In genomic region chr2:189076572-189076971, GRCh38 we compare ENCODE assay signal across 20 cellular contexts.
DNase-seq lines count a peak whose midpoint lies in the region; ATAC-seq and TF ChIP-seq lines count a peak whose summit lies in the region.
"Had no signal": no experiment of that assay in that cellular context is flagged by ENCODE, and none has a peak within 500 bp of the region (broad histone marks: within the 10 kb centered on the region; RNA-seq: fewer than 3 reads in every experiment).

No MANE protein-coding gene starts in this region.

- H3K4me3 ChIP-seq in MG63: no peak overlapping the region
- no peak overlapping the region for H3K4me3 ChIP-seq in fibroblast of lung (replicated peaks in 1 of 4; ENCODE audit: control extremely low read depth in 1 of 4, insufficient read depth in 1 of 4, low read depth in 3 of 4, low read length in 4 of 4)
- H3K4me3 ChIP-seq in osteoblast (ENCODE audit: insufficient read depth, low read length): no peak overlapping the region
- H3K4me3 ChIP-seq: dorsolateral prefrontal cortex, esophagus squamous epithelium, thyroid gland had no signal

- H3K36me3 ChIP-seq in MG63 (peaks cover 93% of the 10 kb centered on the region), fibroblast of lung (ENCODE audit: control insufficient read depth, insufficient read depth, low read length) (peaks cover 4% of the 10 kb centered on the region), osteoblast (ENCODE audit: insufficient read depth, low read length) (peaks cover 92% of the 10 kb centered on the region)
- H3K36me3 ChIP-seq: thyroid gland had no signal

- H3K27ac ChIP-seq in fibroblast of lung (ENCODE audit: insufficient read depth, low read length) (no peak overlapping the region), osteoblast (ENCODE audit: low read depth, low read length) (no peak overlapping the region)
- H3K27ac ChIP-seq in CD4-positive, alpha-beta T cell (ENCODE audit: low read depth, low read length): no peak overlapping the region
- H3K27ac ChIP-seq: dorsolateral prefrontal cortex, esophagus squamous epithelium, thyroid gland had no signal

- no peak overlapping the region for H3K9ac ChIP-seq in fibroblast of lung (ENCODE audit: insufficient read depth, low read length)

- POLR2A ChIA-PET in CD4-positive, alpha-beta T cell (lab: Charles Lee): no interaction called here

- intact Hi-C loops in posterior vena cava (cut with DNase I): no loop called here
- intact Hi-C loops in CD4-positive, alpha-beta T cell (cut with DNase I, micrococcal nuclease): no loop called here

- TF ChIP-seq CTCF in fibroblast of lung (conservative IDR thresholded peaks at IDR 0.05 in 1 of 2, IDR thresholded peaks at IDR 0.05 in 1 of 2; ENCODE audit: low read depth in 1 of 2, low read length in 2 of 2) (no peak), osteoblast (IDR thresholded peaks at IDR 0.05; ENCODE audit: extremely low read depth, low read depth, low read length) (no peak)
- no peak for TF ChIP-seq CTCF in CD4-positive, alpha-beta T cell (IDR thresholded peaks at IDR 0.05)

- H3K27me3 ChIP-seq in MG63 (no peaks in the 10 kb centered on the region), fibroblast of lung (ENCODE audit: control insufficient read depth, insufficient read depth, low read length) (no peaks in the 10 kb centered on the region), osteoblast (ENCODE audit: insufficient read depth, low read length) (no peaks in the 10 kb centered on the region)
- no peaks in the 10 kb centered on the region for H3K27me3 ChIP-seq in CD4-positive, alpha-beta T cell (ENCODE audit: control insufficient read depth, insufficient read depth, low read length)
- H3K27me3 ChIP-seq: dorsolateral prefrontal cortex, esophagus squamous epithelium, thyroid gland had no signal

- H4K20me1 ChIP-seq in fibroblast of lung (ENCODE audit: control insufficient read depth, extremely low read depth, insufficient read depth, low read length): no peaks in the 10 kb centered on the region
- no peaks in the 10 kb centered on the region for H4K20me1 ChIP-seq in osteoblast (ENCODE audit: insufficient read depth, low read length)

- H3K4me2 ChIP-seq in fibroblast of lung (ENCODE audit: extremely low read depth, insufficient read depth, low read length): no peak overlapping the region
- no peak overlapping the region for H3K4me2 ChIP-seq in osteoblast (ENCODE audit: insufficient read depth, low read length)

- H2AFZ ChIP-seq in fibroblast of lung (ENCODE audit: low read length): no peak overlapping the region
- H2AFZ ChIP-seq in osteoblast (ENCODE audit: low read length): no peak overlapping the region

- H3K27me3 Mint-ChIP-seq in CD4-positive, alpha-beta T cell: no peaks in the 10 kb centered on the region
- H3K27me3 Mint-ChIP-seq: natural killer cell treated with Interleukin-12 subunit alpha and Interleukin-12 subunit beta and Interleukin-15 and Interleukin-18, amount 100 ng/mL, for 72 hours had no signal

- H3K27ac Mint-ChIP-seq in CD4-positive, alpha-beta T cell: no peak overlapping the region
- H3K27ac Mint-ChIP-seq: natural killer cell treated with Interleukin-12 subunit alpha and Interleukin-12 subunit beta and Interleukin-15 and Interleukin-18, amount 100 ng/mL, for 72 hours; WTC11 had no signal

- no peaks in the 10 kb centered on the region for H3K9me3 Mint-ChIP-seq in CD4-positive, alpha-beta T cell
- H3K9me3 Mint-ChIP-seq: natural killer cell treated with Interleukin-12 subunit alpha and Interleukin-12 subunit beta and Interleukin-15 and Interleukin-18, amount 100 ng/mL, for 72 hours; WTC11 had no signal

- no peaks in the 10 kb centered on the region for H3K4me1 ChIP-seq in fibroblast of lung (ENCODE audit: control insufficient read depth, extremely low read depth, insufficient read depth, low read length)
- no peaks in the 10 kb centered on the region for H3K4me1 ChIP-seq in osteoblast (ENCODE audit: insufficient read depth, low read length)
- H3K4me1 ChIP-seq: esophagus squamous epithelium, thyroid gland had no signal

- H3K36me3 Mint-ChIP-seq in CD4-positive, alpha-beta T cell (ENCODE audit: low read depth): no peaks in the 10 kb centered on the region
- H3K36me3 Mint-ChIP-seq: natural killer cell treated with Interleukin-12 subunit alpha and Interleukin-12 subunit beta and Interleukin-15 and Interleukin-18, amount 100 ng/mL, for 72 hours; WTC11 had no signal

- H3K4me1 Mint-ChIP-seq in CD4-positive, alpha-beta T cell (ENCODE audit: low read depth): no peaks in the 10 kb centered on the region
- H3K4me1 Mint-ChIP-seq: WTC11 had no signal

- H3K4me3 Mint-ChIP-seq in CD4-positive, alpha-beta T cell: no peak overlapping the region
- H3K4me3 Mint-ChIP-seq: natural killer cell treated with Interleukin-12 subunit alpha and Interleukin-12 subunit beta and Interleukin-15 and Interleukin-18, amount 100 ng/mL, for 72 hours; WTC11 had no signal

- no peaks in the 10 kb centered on the region for H3K9me3 ChIP-seq in MG63
- no peaks in the 10 kb centered on the region for H3K9me3 ChIP-seq in fibroblast of lung (ENCODE audit: control insufficient read depth, insufficient read depth, low read depth, low read length)
- H3K9me3 ChIP-seq in CD4-positive, alpha-beta T cell (ENCODE audit: control insufficient read depth, low read length): no peaks in the 10 kb centered on the region
- H3K9me3 ChIP-seq in osteoblast (ENCODE audit: low read depth, low read length): no peaks in the 10 kb centered on the region
- H3K9me3 ChIP-seq: esophagus squamous epithelium, thyroid gland had no signal

- CTCF ChIA-PET in CD4-positive, alpha-beta T cell (lab: Charles Lee): no interaction called here

- DNase-seq in AG08395 (ENCODE audit: low spot score) (peak; percentile 5), MG63 (peak; percentile 42), fibroblast of lung (ENCODE audit: low read depth in 2 of 2) (peak; percentile 42 to 64), posterior vena cava (ENCODE audit: low spot score) (peak; percentile 78), osteoblast (ENCODE audit: insufficient read length, low spot score, missing footprints) (no peak)
- DNase-seq in CD4-positive, alpha-beta T cell: no peak
- DNase-seq: activated effector memory CD4-positive, alpha-beta T cell treated with Interleukin-2 at 50 U/mL for 16 hours; anterior cingulate cortex; dorsolateral prefrontal cortex; esophagus squamous epithelium; KBM-7; NCI-H1105 treated with DMSO at 0.1 percent for 48 hours; NCI-H2171; retina; stimulated activated CD4-positive, alpha-beta T cell treated with anti-CD3 and anti-CD28 coated beads, Interleukin-4, amount 100 ng/mL, for 1 hour; thyroid gland had no signal

- H3K79me2 ChIP-seq in fibroblast of lung (ENCODE audit: control insufficient read depth, insufficient read depth, low read length) (no peaks in the 10 kb centered on the region), osteoblast (ENCODE audit: insufficient read depth, low read length) (no peaks in the 10 kb centered on the region)

- no peak for ATAC-seq in CD4-positive, alpha-beta T cell (ENCODE audit: poor library complexity)
- ATAC-seq in HG03432 (IDR thresholded peaks at IDR 0.05; ENCODE audit: unreplicated experiment) (no peak), HG03460 (IDR thresholded peaks at IDR 0.05; ENCODE audit: unreplicated experiment) (no peak)
- ATAC-seq: natural killer cell treated with Interleukin-12 subunit alpha and Interleukin-12 subunit beta and Interleukin-15 and Interleukin-18, amount 100 ng/mL, for 72 hours; WTC11 had no signal

Comparison
In these comparisons a context has a peak if more than half of its experiments do, and no peak if none do; other contexts are left out.
1. DNase-seq: peak in AG08395 (single experiment), MG63 (single experiment), fibroblast of lung (2 of 2) and posterior vena cava (single experiment); none in CD4-positive, alpha-beta T cell (0 of 10) and osteoblast (single experiment).